ENCODE assay signal across 22 cellular contexts in the genomic region with DNA sequence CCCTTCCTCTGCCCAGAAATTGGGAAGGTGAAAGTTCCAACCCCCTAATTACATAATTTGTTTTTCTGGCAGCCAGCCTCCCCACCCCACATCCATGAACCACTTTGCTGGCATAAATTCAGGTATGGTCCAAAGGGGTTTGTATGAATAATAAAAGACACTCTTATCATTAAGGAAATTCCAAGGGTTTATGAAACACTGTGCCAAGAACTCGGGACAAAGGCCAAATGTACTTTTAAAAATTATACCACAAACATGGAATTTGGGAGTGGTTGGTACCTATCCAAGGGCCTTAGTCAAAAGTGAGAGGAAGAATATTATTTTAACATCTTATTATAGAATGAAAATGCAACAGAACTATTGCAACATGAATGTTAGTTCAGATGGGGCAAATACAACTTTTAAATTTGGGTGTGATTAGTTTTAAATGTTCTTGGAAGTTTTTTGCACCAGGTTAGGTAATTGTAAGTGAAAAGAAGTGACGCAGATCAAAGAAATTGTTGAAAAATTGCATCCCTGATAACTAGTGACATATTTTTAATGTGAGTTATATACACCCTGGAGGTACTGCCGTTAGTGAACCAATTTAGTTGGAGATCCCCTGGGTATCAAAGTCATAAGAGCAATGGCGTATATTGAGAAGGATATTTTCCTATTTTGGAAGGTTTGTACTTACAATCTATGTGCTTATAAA.
A peak's percentile ranks its signal among the peaks of the same experiment; 100 is the strongest.
DNase-seq lines count a peak whose midpoint lies in the region; ATAC-seq, FAIRE-seq and TF ChIP-seq lines count a peak whose summit lies in the region.
"Had no signal": no experiment of that assay in that cellular context is flagged by ENCODE, and none has a peak within 500 bp of the region (broad histone marks: within the 10 kb centered on the region; RNA-seq: fewer than 3 reads in every experiment).

No MANE protein-coding gene starts in this region.

- H3K4me3 ChIP-seq in MG63, result no peak overlapping the region
- no peak overlapping the region for H3K4me3 ChIP-seq in fibroblast of lung (replicated peaks in 1 of 4; ENCODE audit: control extremely low read depth in 1 of 4, insufficient read depth in 1 of 4, low read depth in 3 of 4, low read length in 4 of 4)
- no peak overlapping the region for H3K4me3 ChIP-seq in osteoblast (ENCODE audit: insufficient read depth, low read length)
- no peak overlapping the region for H3K4me3 ChIP-seq in HepG2 (replicated peaks in 1 of 3; ENCODE audit: insufficient read depth in 1 of 3, low read depth in 2 of 3, low read length in 3 of 3)
- H3K4me3 ChIP-seq: neural progenitor cell had no signal

- H3K9me3 ChIP-seq in MG63 (no peaks in the 10 kb centered on the region), fibroblast of lung (ENCODE audit: control insufficient read depth, insufficient read depth, low read depth, low read length) (no peaks in the 10 kb centered on the region), osteoblast (ENCODE audit: low read depth, low read length) (no peaks in the 10 kb centered on the region), HepG2 (ENCODE audit: low read length) (no peaks in the 10 kb centered on the region)

- H3K27me3 ChIP-seq in MG63, result no peaks in the 10 kb centered on the region
- H3K27me3 ChIP-seq in fibroblast of lung (ENCODE audit: control insufficient read depth, insufficient read depth, low read length), result no peaks in the 10 kb centered on the region
- no peaks in the 10 kb centered on the region for H3K27me3 ChIP-seq in osteoblast (ENCODE audit: insufficient read depth, low read length)
- no peaks in the 10 kb centered on the region for H3K27me3 ChIP-seq in HepG2 (ENCODE audit: control insufficient read depth in 1 of 2, insufficient read depth in 2 of 2, low read length in 2 of 2)
- H3K27me3 ChIP-seq: neural progenitor cell had no signal

- H3K79me2 ChIP-seq in fibroblast of lung (ENCODE audit: control insufficient read depth, insufficient read depth, low read length), result no peaks in the 10 kb centered on the region
- H3K79me2 ChIP-seq in osteoblast (ENCODE audit: insufficient read depth, low read length), result no peaks in the 10 kb centered on the region
- H3K79me2 ChIP-seq in HepG2 (ENCODE audit: insufficient read depth, low read length), result no peaks in the 10 kb centered on the region

- H2AFZ ChIP-seq in fibroblast of lung (ENCODE audit: low read length), result no peak overlapping the region
- H2AFZ ChIP-seq in osteoblast (ENCODE audit: low read length), result no peak overlapping the region
- no peak overlapping the region for H2AFZ ChIP-seq in HepG2 (ENCODE audit: low read length)
- H2AFZ ChIP-seq: neural progenitor cell had no signal

- TF ChIP-seq POLR2A in GM12891 (IDR thresholded peaks at IDR 0.05; ENCODE audit: low read depth, low read length) (no peak), HepG2 (IDR thresholded peaks at IDR 0.05; ENCODE audit: insufficient read depth in 1 of 2, low read depth in 2 of 2, low read length in 2 of 2) (no peak)

- TF ChIP-seq EP300 in HepG2 (IDR thresholded peaks at IDR 0.05; ENCODE audit: low read depth in 2 of 2, low read length in 2 of 2), result no peak
- no peak for TF ChIP-seq EP300 in HepG2 (CRISPR knock-in tag; IDR thresholded peaks at IDR 0.05; ENCODE audit: borderline replicate concordance)

- H3K9ac ChIP-seq in fibroblast of lung (ENCODE audit: insufficient read depth, low read length) (no peak overlapping the region), HepG2 (ENCODE audit: insufficient read depth, low read depth, low read length) (no peak overlapping the region)
- H3K9ac ChIP-seq: neural progenitor cell had no signal

- no peak for ATAC-seq in HepG2
- ATAC-seq: activated T-cell treated with anti-CD3 and anti-CD28 coated beads, Interleukin-2, amount 50 U/mL, for 72 hours; Panc1; sciatic nerve had no signal

- POLR2A ChIA-PET in HepG2 (lab: Yijun Ruan, JAX), result no interaction called here

- H3K4me2 ChIP-seq in fibroblast of lung (ENCODE audit: extremely low read depth, insufficient read depth, low read length) (no peak overlapping the region), osteoblast (ENCODE audit: insufficient read depth, low read length) (peak overlapping the region; percentile 10), HepG2 (ENCODE audit: low read depth, low read length) (no peak overlapping the region)
- H3K4me2 ChIP-seq: neural progenitor cell had no signal

- intact Hi-C loops in HepG2 (cut with micrococcal nuclease; ENCODE audit: unreplicated experiment), result no loop called here

- CTCF ChIA-PET in HepG2 (lab: Yijun Ruan, JAX; ENCODE audit: low intra/inter-chr PET ratio, low total read pairs), result no interaction called here

- TF ChIP-seq RAD21 in HepG2 (CRISPR knock-in tag; IDR thresholded peaks at IDR 0.05), result no peak

- in situ Hi-C loops in HepG2 (cut with HindIII; ENCODE audit: extremely low pct_ligation_motif_present, low pct_unique_long_range_greater_than_20kb), result no loop called here

- TF ChIP-seq CTCF in fibroblast of lung (conservative IDR thresholded peaks at IDR 0.05 in 1 of 2, IDR thresholded peaks at IDR 0.05 in 1 of 2; ENCODE audit: low read depth in 1 of 2, low read length in 2 of 2) (no peak), osteoblast (IDR thresholded peaks at IDR 0.05; ENCODE audit: extremely low read depth, low read depth, low read length) (no peak), HepG2 (CRISPR knock-in tag; IDR thresholded peaks at IDR 0.05) (no peak)

- DNase-seq in Daoy (ENCODE audit: low read depth) (peak; percentile 5), MG63 (peak; percentile 28), fibroblast of lung (ENCODE audit: low read depth in 2 of 2) (peak; percentile 44 to 83), osteoblast (ENCODE audit: insufficient read length, low spot score, missing footprints) (peak; percentile 66), GM12891 (ENCODE audit: insufficient read length, low spot score) (no peak), SW480 (ENCODE audit: low spot score) (no peak), Kasumi-1 (lab: John Stamatoyannopoulos, UW) (no peak), HepG2 (ENCODE audit: low spot score) (no peak)
- DNase-seq: activated CD4-positive, alpha-beta memory T cell treated with anti-CD3 and anti-CD28 coated beads, Interleukin-2, amount 10 ng/mL, durations not matched to agents 7 days and 5 days; activated T-cell treated with anti-CD3 and anti-CD28 coated beads, Interleukin-2, amount 50 U/mL, for 72 hours; DMS 273 treated with DMSO at 0.1 percent for 48 hours; immature natural killer cell; NCI-H1092 treated with DMSO at 0.1 percent for 48 hours; NCI-H2171; NCI-H774; SW 1271 had no signal

- no TSS peak for BruUV-seq in HepG2 (replicated peaks; lab: Mats Ljungman, UMichigan)

- FAIRE-seq in GM12891 (lab: Jason Lieb, UNC) (no peak), HepG2 (lab: Jason Lieb, UNC) (no peak)
- FAIRE-seq: colon, GM19239 had no signal

- WGBS in HepG2 (ENCODE audit: low lambda C conversion rate), result 85% methylated on average over 4 of the region's 4 CpGs

- H3K36me3 ChIP-seq in MG63, result no peaks in the 10 kb centered on the region
- no peaks in the 10 kb centered on the region for H3K36me3 ChIP-seq in fibroblast of lung (ENCODE audit: control insufficient read depth, insufficient read depth, low read length)
- no peaks in the 10 kb centered on the region for H3K36me3 ChIP-seq in osteoblast (ENCODE audit: insufficient read depth, low read length)
- H3K36me3 ChIP-seq in HepG2 (replicated peaks in 1 of 2; ENCODE audit: control insufficient read depth in 1 of 2, insufficient read depth in 2 of 2, low read length in 2 of 2), result no peaks in the 10 kb centered on the region
- H3K36me3 ChIP-seq: neural progenitor cell had no signal

- H4K20me1 ChIP-seq in fibroblast of lung (ENCODE audit: control insufficient read depth, extremely low read depth, insufficient read depth, low read length) (no peaks in the 10 kb centered on the region), osteoblast (ENCODE audit: insufficient read depth, low read length) (no peaks in the 10 kb centered on the region), HepG2 (ENCODE audit: insufficient read depth, low read length) (no peaks in the 10 kb centered on the region)

- H3K27ac ChIP-seq in fibroblast of lung (ENCODE audit: insufficient read depth, low read length) (no peak overlapping the region), osteoblast (ENCODE audit: low read depth, low read length) (no peak overlapping the region), HepG2 (ENCODE audit: extremely low read length, insufficient read depth, low read length) (no peak overlapping the region)
- H3K27ac ChIP-seq: neural progenitor cell, VCaP had no signal

- H3K4me1 ChIP-seq in fibroblast of lung (ENCODE audit: control insufficient read depth, extremely low read depth, insufficient read depth, low read length), result no peaks in the 10 kb centered on the region
- no peaks in the 10 kb centered on the region for H3K4me1 ChIP-seq in osteoblast (ENCODE audit: insufficient read depth, low read length)
- H3K4me1 ChIP-seq in HepG2 (ENCODE audit: insufficient read depth, low read length), result 0 out of 2 replicates have a peak, but pooled peaks cover 7% of the 10 kb centered on the region
- H3K4me1 ChIP-seq: neural progenitor cell had no signal

TF ChIP-seq in GM12891, 5 proteins besides CTCF, POLR2A, EP300 and RAD21:
- no peak for TF ChIP-seq TAF1 (IDR thresholded peaks at IDR 0.05; ENCODE audit: low read depth, low read length)
- TF ChIP-seq SPI1 (IDR thresholded peaks at IDR 0.05; ENCODE audit: low read depth, low read length), result no peak
- no peak for TF ChIP-seq POLR2AphosphoS5 (IDR thresholded peaks at IDR 0.05; ENCODE audit: low read depth, low read length)
- no peak for TF ChIP-seq PAX5 (IDR thresholded peaks at IDR 0.05; ENCODE audit: insufficient read depth, low read length, severe bottlenecking)
- TF ChIP-seq POU2F2 (IDR thresholded peaks at IDR 0.05; ENCODE audit: low read depth, low read length), result no peak
TF ChIP-seq in GM12891: peak in this region for 0.

TF ChIP-seq in HepG2, 621 proteins besides CTCF, POLR2A, EP300 and RAD21:
- TF ChIP-seq, protein P1, sequence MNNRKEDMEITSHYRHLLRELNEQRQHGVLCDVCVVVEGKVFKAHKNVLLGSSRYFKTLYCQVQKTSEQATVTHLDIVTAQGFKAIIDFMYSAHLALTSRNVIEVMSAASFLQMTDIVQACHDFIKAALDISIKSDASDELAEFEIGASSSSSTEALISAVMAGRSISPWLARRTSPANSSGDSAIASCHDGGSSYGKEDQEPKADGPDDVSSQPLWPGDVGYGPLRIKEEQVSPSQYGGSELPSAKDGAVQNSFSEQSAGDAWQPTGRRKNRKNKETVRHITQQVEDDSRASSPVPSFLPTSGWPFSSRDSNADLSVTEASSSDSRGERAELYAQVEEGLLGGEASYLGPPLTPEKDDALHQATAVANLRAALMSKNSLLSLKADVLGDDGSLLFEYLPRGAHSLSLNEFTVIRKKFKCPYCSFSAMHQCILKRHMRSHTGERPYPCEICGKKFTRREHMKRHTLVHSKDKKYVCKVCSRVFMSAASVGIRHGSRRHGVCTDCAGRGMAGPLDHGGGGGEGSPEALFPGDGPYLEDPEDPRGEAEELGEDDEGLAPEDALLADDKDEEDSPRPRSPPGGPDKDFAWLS (CRISPR knock-in tag; IDR thresholded peaks at IDR 0.05; ENCODE audit: borderline replicate concordance), result no peak
- no peak for TF ChIP-seq SIN3A (IDR thresholded peaks at IDR 0.05; ENCODE audit: borderline replicate concordance, low read depth, low read length)

Comparison
In these comparisons a context has a peak if more than half of its experiments do, and no peak if none do; other contexts are left out.
1. DNase-seq: peak in Daoy (single experiment), MG63 (single experiment), fibroblast of lung (2 of 2) and osteoblast (single experiment); none in GM12891 (single experiment), SW480 (single experiment), Kasumi-1 (0 of 2) and HepG2 (single experiment).